ENCODE assay signal across 8 cellular contexts in genomic region chr10:84429926-84430520, GRCh38.
DNase-seq lines count a peak whose midpoint lies in the region; ATAC-seq and TF ChIP-seq lines count a peak whose summit lies in the region.

No MANE protein-coding gene starts in this region.

- no peak overlapping the region for H3K4me3 Mint-ChIP-seq in osteocyte (ENCODE audit: unreplicated experiment)

- peaks cover 13% of the 10 kb centered on the region for H3K36me3 Mint-ChIP-seq in osteocyte (ENCODE audit: unreplicated experiment)

- ATAC-seq in GM18907 (IDR thresholded peaks at IDR 0.05; ENCODE audit: unreplicated experiment) (peak; percentile 96), HG03097 (IDR thresholded peaks at IDR 0.05; ENCODE audit: low FRiP score, unreplicated experiment) (peak; percentile 84)

- no peaks in the 10 kb centered on the region for H3K4me1 ChIP-seq in BE2C
- no peaks in the 10 kb centered on the region for H3K4me1 ChIP-seq in NT2/D1 (ENCODE audit: insufficient read depth, insufficient read length)
- H3K4me1 ChIP-seq in sigmoid colon: peaks cover 0 to 54% (median 27%) of the 10 kb centered on the region in 4 donors

- H3K9me3 Mint-ChIP-seq in osteocyte (ENCODE audit: unreplicated experiment): no peaks in the 10 kb centered on the region

- no peak overlapping the region for H3K27ac Mint-ChIP-seq in osteocyte (ENCODE audit: unreplicated experiment)

- TF ChIP-seq CTCF in BE2C (IDR thresholded peaks at IDR 0.05; ENCODE audit: low read depth, low read length): peak; percentile 92
- TF ChIP-seq CTCF in osteocyte (IDR thresholded peaks at IDR 0.05): peak; percentile 67
- peak in 2 of 4 experiments; percentile 38 to 65 for TF ChIP-seq CTCF in sigmoid colon (IDR thresholded peaks at IDR 0.05)

- intact Hi-C loops in sigmoid colon (cut with DNase I): loop anchor here (2.0 kb wide), 1 partner anchor 99 kb away; no protein-coding TSS in a partner anchor

- no peak overlapping the region for H3K9ac ChIP-seq in NT2/D1 (ENCODE audit: insufficient read length, low read depth)

- H3K27ac ChIP-seq in sigmoid colon: no peak overlapping the region

- H3K4me1 Mint-ChIP-seq in osteocyte (ENCODE audit: unreplicated experiment): peaks cover 40% of the 10 kb centered on the region

- no peak for TF ChIP-seq POLR2A in sigmoid colon (IDR thresholded peaks at IDR 0.05)

- H3K9me3 ChIP-seq in BE2C: no peaks in the 10 kb centered on the region
- no peaks in the 10 kb centered on the region for H3K9me3 ChIP-seq in NT2/D1 (ENCODE audit: insufficient read depth, low read length)
- no peaks in the 10 kb centered on the region for H3K9me3 ChIP-seq in sigmoid colon

- H3K27me3 ChIP-seq in BE2C (no peaks in the 10 kb centered on the region), NT2/D1 (ENCODE audit: insufficient read depth, insufficient read length) (no peaks in the 10 kb centered on the region), sigmoid colon (no peaks in the 10 kb centered on the region)

- no peak overlapping the region for H3K4me3 ChIP-seq in BE2C (ENCODE audit: low read depth, low read length)
- no peak overlapping the region for H3K4me3 ChIP-seq in NT2/D1 (ENCODE audit: insufficient read length, low read depth)
- H3K4me3 ChIP-seq in sigmoid colon: no peak overlapping the region

- no peak for TF ChIP-seq EP300 in sigmoid colon (IDR thresholded peaks at IDR 0.05)

- WGBS in sigmoid colon, 2 donors: 90 to 92% methylated on average over 2 of the region's 2 CpGs

- H3K36me3 ChIP-seq in BE2C (no peaks in the 10 kb centered on the region), NT2/D1 (ENCODE audit: insufficient read depth, insufficient read length, low read length) (no peaks in the 10 kb centered on the region), sigmoid colon (no peaks in the 10 kb centered on the region)

- H3K27me3 Mint-ChIP-seq in osteocyte (ENCODE audit: unreplicated experiment): no peaks in the 10 kb centered on the region

- peak; percentile 76 for DNase-seq in BE2C
- DNase-seq in NT2/D1 (ENCODE audit: low read depth, low spot score): peak; percentile 60
- DNase-seq in activated T-cell treated with anti-CD3 and anti-CD28 coated beads for 4 hours: peak; percentile 42
- DNase-seq in fibroblast of peridontal ligament (ENCODE audit: extremely low read depth): peak; percentile 29
- no peak for DNase-seq in osteocyte (ENCODE audit: extremely low spot score, unreplicated experiment)
- DNase-seq in sigmoid colon: no peak

Comparison
In these comparisons a context has a peak if more than half of its experiments do, and no peak if none do; other contexts are left out.
1. DNase-seq: peak in BE2C (single experiment), NT2/D1 (single experiment), activated T-cell treated with anti-CD3 and anti-CD28 coated beads for 4 hours (single experiment) and fibroblast of peridontal ligament (single experiment); none in osteocyte (single experiment) and sigmoid colon (single experiment).